8 cellular contexts compared by ENCODE assay signal in genomic region chr16:20740007-20740883, GRCh38. TPM values are rescaled to one million over a fixed set of nuclear protein-coding genes. Genes with fewer than 3 reads are reported as not detected.
DNase-seq lines count a peak whose midpoint lies in the region; ATAC-seq, FAIRE-seq and TF ChIP-seq lines count a peak whose summit lies in the region.

No MANE protein-coding gene starts in this region.

- no peaks in the 10 kb centered on the region for H3K27me3 Mint-ChIP-seq in activated naive CD8-positive, alpha-beta T cell treated with anti-CD3 and anti-CD28 coated beads, Interleukin-2, amount 50 U/mL, for 24 hours

- H3K27ac Mint-ChIP-seq in activated naive CD8-positive, alpha-beta T cell treated with anti-CD3 and anti-CD28 coated beads, Interleukin-2, amount 50 U/mL, for 24 hours: peak overlapping the region; percentile 93

- H3K36me3 Mint-ChIP-seq in activated naive CD8-positive, alpha-beta T cell treated with anti-CD3 and anti-CD28 coated beads, Interleukin-2, amount 50 U/mL, for 24 hours (ENCODE audit: low read depth): peaks cover 31% of the 10 kb centered on the region

- peak overlapping the region; percentile 99 for H3K4me3 ChIP-seq in stomach smooth muscle (ENCODE audit: low read length in 2 of 2)

- FAIRE-seq in D721Med (lab: Jason Lieb, UNC): no peak

- no peak for ATAC-seq in activated naive CD8-positive, alpha-beta T cell treated with anti-CD3 and anti-CD28 coated beads, Interleukin-2, amount 50 U/mL, for 24 hours
- no peak for ATAC-seq in HG03378 (IDR thresholded peaks at IDR 0.05; ENCODE audit: unreplicated experiment)

- peaks cover 38% of the 10 kb centered on the region for H3K4me1 Mint-ChIP-seq in activated naive CD8-positive, alpha-beta T cell treated with anti-CD3 and anti-CD28 coated beads, Interleukin-2, amount 50 U/mL, for 24 hours

- TF ChIP-seq CTCF in D721Med (IDR thresholded peaks at IDR 0.05; ENCODE audit: insufficient read depth, missing control alignments): peak; percentile 27

- H3K4me3 Mint-ChIP-seq in activated naive CD8-positive, alpha-beta T cell treated with anti-CD3 and anti-CD28 coated beads, Interleukin-2, amount 50 U/mL, for 24 hours: peak overlapping the region; percentile 93

- no peaks in the 10 kb centered on the region for H3K27me3 ChIP-seq in stomach smooth muscle (ENCODE audit: control insufficient read depth in 1 of 2, insufficient read depth in 2 of 2, low read length in 2 of 2)

- no peaks in the 10 kb centered on the region for H3K9me3 ChIP-seq in stomach smooth muscle (ENCODE audit: control insufficient read depth in 2 of 2, low read length in 2 of 2)

- peak overlapping the region; percentile 81 for H3K27ac ChIP-seq in stomach smooth muscle (ENCODE audit: low read length)

- no peaks in the 10 kb centered on the region for H3K9me3 Mint-ChIP-seq in activated naive CD8-positive, alpha-beta T cell treated with anti-CD3 and anti-CD28 coated beads, Interleukin-2, amount 50 U/mL, for 24 hours

- H3K36me3 ChIP-seq in stomach smooth muscle (ENCODE audit: control insufficient read depth in 2 of 2, insufficient read depth in 2 of 2, low read length in 2 of 2): peaks cover 18 to 26% of the 10 kb centered on the region in 2 donors

- H3K9ac ChIP-seq in stomach smooth muscle (ENCODE audit: low read length in 2 of 2): peak overlapping the region; percentile 87 to 89

- H3K4me1 ChIP-seq in stomach smooth muscle (ENCODE audit: control insufficient read depth, insufficient read depth, low read length): peaks cover 12% of the 10 kb centered on the region

- no peak for DNase-seq in D721Med (ENCODE audit: insufficient read length, low spot score)
- peak; percentile 19 for DNase-seq in LHCN-M2 (ENCODE audit: low read depth)
- DNase-seq in activated naive CD8-positive, alpha-beta T cell treated with anti-CD3 and anti-CD28 coated beads, Interleukin-2, amount 50 U/mL, for 24 hours: peak; percentile 16
- DNase-seq in iris pigment epithelial cell (ENCODE audit: low read depth): peak; percentile 7
- no peak for DNase-seq in NCI-H1417 treated with DMSO at 0.1 percent for 48 hours (lab: John Stamatoyannopoulos, UW)
- DNase-seq in cortex of kidney (lab: John Stamatoyannopoulos, UW): no peak

RNA-seq across cellular contexts. Expression of gene THUMPD1, which starts 1.4 kb away (rescaled TPM):
- 45.8 and 59.9 TPM in 2 replicates for total RNA-seq in LHCN-M2 (2014; rRNA removed)
- polyA plus RNA-seq in LHCN-M2 (2012): 7.2 TPM

RNA-seq across cellular contexts. Expression of gene ACSM3, which starts 23.6 kb away (rescaled TPM):
- total RNA-seq in LHCN-M2 (2014; rRNA removed): 0.77 TPM in 1 of 2 replicates, not detected in the other
- 0.22 TPM for polyA plus RNA-seq in LHCN-M2 (2012)

RNA-seq across cellular contexts. Expression of gene ACSM1, which starts 42.8 kb away (rescaled TPM):
- not detected in 2 replicates for total RNA-seq in LHCN-M2 (2014; rRNA removed)
- not detected for polyA plus RNA-seq in LHCN-M2 (2012)

Comparison
In these comparisons a context has a peak if more than half of its experiments do, and no peak if none do; other contexts are left out.
1. DNase-seq: peak in LHCN-M2 (single experiment), activated naive CD8-positive, alpha-beta T cell treated with anti-CD3 and anti-CD28 coated beads, Interleukin-2, amount 50 U/mL, for 24 hours (single experiment) and iris pigment epithelial cell (single experiment); none in D721Med (single experiment), NCI-H1417 treated with DMSO at 0.1 percent for 48 hours (single experiment) and cortex of kidney (single experiment).